ENCODE assay signal across 1 cellular context in the genomic region with DNA sequence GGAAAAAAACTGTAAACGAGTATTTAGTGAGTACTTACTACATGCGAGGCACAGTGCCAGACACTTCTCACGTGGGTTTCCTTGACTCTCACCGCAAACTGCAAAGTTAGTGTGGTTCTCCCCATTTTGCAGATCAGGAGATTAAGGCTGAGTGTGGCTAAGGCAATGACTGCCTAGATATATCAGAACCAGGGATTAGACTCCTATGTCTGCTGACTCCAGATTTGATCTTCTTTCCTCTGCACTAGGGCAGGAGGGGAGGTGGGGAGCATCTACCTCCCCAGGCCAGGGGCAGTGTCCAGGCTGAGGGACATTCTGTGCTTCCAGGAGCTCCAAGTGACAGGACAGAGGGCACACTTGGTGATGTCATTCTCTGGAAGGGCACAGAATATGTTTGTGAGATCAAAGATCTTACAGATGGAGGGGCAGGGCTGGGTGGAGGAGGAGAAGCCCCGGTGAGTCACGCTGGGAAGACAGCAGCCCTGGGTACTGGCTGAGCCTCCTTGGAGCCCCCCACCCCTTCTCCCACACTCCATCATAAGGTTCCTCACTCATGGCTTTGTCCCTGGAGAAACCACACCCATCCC.
A peak's percentile ranks its signal among the peaks of the same experiment; 100 is the strongest.
TF ChIP-seq lines count a peak whose summit lies in the region.

No MANE protein-coding gene starts in this region.

TF ChIP-seq in HepG2, 621 proteins besides CTCF, POLR2A, EP300 and RAD21 (continued from another document):
- TF ChIP-seq ELF4 (CRISPR knock-in tag; IDR thresholded peaks at IDR 0.05; ENCODE audit: borderline replicate concordance) (no peak), EEA1 (CRISPR knock-in tag; IDR thresholded peaks at IDR 0.05; ENCODE audit: borderline replicate concordance) (no peak), NR1H2 (CRISPR knock-in tag; IDR thresholded peaks at IDR 0.05; ENCODE audit: borderline replicate concordance, low read depth) (no peak), KDM1A (CRISPR knock-in tag; IDR thresholded peaks at IDR 0.05) (peak; percentile 96), HOXA9 (CRISPR knock-in tag; IDR thresholded peaks at IDR 0.05; ENCODE audit: borderline replicate concordance) (0 out of 2 replicates have a peak, but pooled peaks have one; percentile 32), NFKB2 (CRISPR knock-in tag; IDR thresholded peaks at IDR 0.05; ENCODE audit: borderline replicate concordance) (no peak; the same call in 1 of the 2 replicates), ZNF841 (CRISPR knock-in tag; IDR thresholded peaks at IDR 0.05; ENCODE audit: borderline replicate concordance) (no peak), XRCC5 (optimal IDR thresholded peaks at IDR 0.05; ENCODE audit: low read length) (peak; percentile 0), MZF1 (CRISPR knock-in tag; IDR thresholded peaks at IDR 0.05; ENCODE audit: borderline replicate concordance) (no peak), PAX8 (CRISPR knock-in tag; IDR thresholded peaks at IDR 0.05; ENCODE audit: borderline replicate concordance) (no peak), ZNF674 (CRISPR knock-in tag; IDR thresholded peaks at IDR 0.05; ENCODE audit: low read depth) (no peak), JUND (CRISPR knock-in tag; IDR thresholded peaks at IDR 0.05) (peak; percentile 77; the same call in 1 of the 2 replicates), ZNF883 (CRISPR knock-in tag; IDR thresholded peaks at IDR 0.05; ENCODE audit: not compliant biosample characterization) (no peak), ZNF703 (CRISPR knock-in tag; IDR thresholded peaks at IDR 0.05; ENCODE audit: borderline replicate concordance) (no peak), KAT8 (CRISPR knock-in tag; IDR thresholded peaks at IDR 0.05) (no peak), GATAD2A (CRISPR knock-in tag; IDR thresholded peaks at IDR 0.05) (0 out of 2 replicates have a peak, but pooled peaks have one; percentile 52), HMG20B (CRISPR knock-in tag; conservative IDR thresholded peaks at IDR 0.05) (no peak), ATF7 (IDR thresholded peaks at IDR 0.05) (peak; percentile 79), ATF7 (CRISPR knock-in tag; IDR thresholded peaks at IDR 0.05) (no peak), DNMT3B (CRISPR knock-in tag; conservative IDR thresholded peaks at IDR 0.05) (no peak), SRSF9 (IDR thresholded peaks at IDR 0.05; ENCODE audit: borderline replicate concordance, insufficient read depth, low read depth, low read length, poor library complexity, severe bottlenecking) (no peak), JARID2 (CRISPR knock-in tag; IDR thresholded peaks at IDR 0.05; ENCODE audit: insufficient replicate concordance) (no peak), MATR3 (CRISPR knock-in tag; IDR thresholded peaks at IDR 0.05) (no peak), FOXA1 (IDR thresholded peaks at IDR 0.05) (no peak), FOXA1 (CRISPR knock-in tag; IDR thresholded peaks at IDR 0.05) (no peak), TAF1 (CRISPR knock-in tag; IDR thresholded peaks at IDR 0.05) (no peak), RBM22 (optimal IDR thresholded peaks at IDR 0.05; ENCODE audit: low read length) (no peak)
- TF ChIP-seq, protein P1, sequence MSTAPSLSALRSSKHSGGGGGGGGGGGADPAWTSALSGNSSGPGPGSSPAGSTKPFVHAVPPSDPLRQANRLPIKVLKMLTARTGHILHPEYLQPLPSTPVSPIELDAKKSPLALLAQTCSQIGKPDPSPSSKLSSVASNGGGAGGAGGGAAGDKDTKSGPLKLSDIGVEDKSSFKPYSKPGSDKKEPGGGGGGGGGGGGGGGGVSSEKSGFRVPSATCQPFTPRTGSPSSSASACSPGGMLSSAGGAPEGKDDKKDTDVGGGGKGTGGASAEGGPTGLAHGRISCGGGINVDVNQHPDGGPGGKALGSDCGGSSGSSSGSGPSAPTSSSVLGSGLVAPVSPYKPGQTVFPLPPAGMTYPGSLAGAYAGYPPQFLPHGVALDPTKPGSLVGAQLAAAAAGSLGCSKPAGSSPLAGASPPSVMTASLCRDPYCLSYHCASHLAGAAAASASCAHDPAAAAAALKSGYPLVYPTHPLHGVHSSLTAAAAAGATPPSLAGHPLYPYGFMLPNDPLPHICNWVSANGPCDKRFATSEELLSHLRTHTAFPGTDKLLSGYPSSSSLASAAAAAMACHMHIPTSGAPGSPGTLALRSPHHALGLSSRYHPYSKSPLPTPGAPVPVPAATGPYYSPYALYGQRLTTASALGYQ (CRISPR knock-in tag; IDR thresholded peaks at IDR 0.05): no peak
- TF ChIP-seq, protein P2, sequence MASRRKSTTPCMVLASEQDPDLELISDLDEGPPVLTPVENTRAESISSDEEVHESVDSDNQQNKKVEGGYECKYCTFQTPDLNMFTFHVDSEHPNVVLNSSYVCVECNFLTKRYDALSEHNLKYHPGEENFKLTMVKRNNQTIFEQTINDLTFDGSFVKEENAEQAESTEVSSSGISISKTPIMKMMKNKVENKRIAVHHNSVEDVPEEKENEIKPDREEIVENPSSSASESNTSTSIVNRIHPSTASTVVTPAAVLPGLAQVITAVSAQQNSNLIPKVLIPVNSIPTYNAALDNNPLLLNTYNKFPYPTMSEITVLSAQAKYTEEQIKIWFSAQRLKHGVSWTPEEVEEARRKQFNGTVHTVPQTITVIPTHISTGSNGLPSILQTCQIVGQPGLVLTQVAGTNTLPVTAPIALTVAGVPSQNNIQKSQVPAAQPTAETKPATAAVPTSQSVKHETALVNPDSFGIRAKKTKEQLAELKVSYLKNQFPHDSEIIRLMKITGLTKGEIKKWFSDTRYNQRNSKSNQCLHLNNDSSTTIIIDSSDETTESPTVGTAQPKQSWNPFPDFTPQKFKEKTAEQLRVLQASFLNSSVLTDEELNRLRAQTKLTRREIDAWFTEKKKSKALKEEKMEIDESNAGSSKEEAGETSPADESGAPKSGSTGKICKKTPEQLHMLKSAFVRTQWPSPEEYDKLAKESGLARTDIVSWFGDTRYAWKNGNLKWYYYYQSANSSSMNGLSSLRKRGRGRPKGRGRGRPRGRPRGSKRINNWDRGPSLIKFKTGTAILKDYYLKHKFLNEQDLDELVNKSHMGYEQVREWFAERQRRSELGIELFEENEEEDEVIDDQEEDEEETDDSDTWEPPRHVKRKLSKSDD (CRISPR knock-in tag; IDR thresholded peaks at IDR 0.05; ENCODE audit: low read depth): no peak
- TF ChIP-seq, protein P3, sequence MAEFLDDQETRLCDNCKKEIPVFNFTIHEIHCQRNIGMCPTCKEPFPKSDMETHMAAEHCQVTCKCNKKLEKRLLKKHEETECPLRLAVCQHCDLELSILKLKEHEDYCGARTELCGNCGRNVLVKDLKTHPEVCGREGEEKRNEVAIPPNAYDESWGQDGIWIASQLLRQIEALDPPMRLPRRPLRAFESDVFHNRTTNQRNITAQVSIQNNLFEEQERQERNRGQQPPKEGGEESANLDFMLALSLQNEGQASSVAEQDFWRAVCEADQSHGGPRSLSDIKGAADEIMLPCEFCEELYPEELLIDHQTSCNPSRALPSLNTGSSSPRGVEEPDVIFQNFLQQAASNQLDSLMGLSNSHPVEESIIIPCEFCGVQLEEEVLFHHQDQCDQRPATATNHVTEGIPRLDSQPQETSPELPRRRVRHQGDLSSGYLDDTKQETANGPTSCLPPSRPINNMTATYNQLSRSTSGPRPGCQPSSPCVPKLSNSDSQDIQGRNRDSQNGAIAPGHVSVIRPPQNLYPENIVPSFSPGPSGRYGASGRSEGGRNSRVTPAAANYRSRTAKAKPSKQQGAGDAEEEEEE (CRISPR knock-in tag; IDR thresholded peaks at IDR 0.05; ENCODE audit: borderline replicate concordance): no peak
- TF ChIP-seq, protein P4, sequence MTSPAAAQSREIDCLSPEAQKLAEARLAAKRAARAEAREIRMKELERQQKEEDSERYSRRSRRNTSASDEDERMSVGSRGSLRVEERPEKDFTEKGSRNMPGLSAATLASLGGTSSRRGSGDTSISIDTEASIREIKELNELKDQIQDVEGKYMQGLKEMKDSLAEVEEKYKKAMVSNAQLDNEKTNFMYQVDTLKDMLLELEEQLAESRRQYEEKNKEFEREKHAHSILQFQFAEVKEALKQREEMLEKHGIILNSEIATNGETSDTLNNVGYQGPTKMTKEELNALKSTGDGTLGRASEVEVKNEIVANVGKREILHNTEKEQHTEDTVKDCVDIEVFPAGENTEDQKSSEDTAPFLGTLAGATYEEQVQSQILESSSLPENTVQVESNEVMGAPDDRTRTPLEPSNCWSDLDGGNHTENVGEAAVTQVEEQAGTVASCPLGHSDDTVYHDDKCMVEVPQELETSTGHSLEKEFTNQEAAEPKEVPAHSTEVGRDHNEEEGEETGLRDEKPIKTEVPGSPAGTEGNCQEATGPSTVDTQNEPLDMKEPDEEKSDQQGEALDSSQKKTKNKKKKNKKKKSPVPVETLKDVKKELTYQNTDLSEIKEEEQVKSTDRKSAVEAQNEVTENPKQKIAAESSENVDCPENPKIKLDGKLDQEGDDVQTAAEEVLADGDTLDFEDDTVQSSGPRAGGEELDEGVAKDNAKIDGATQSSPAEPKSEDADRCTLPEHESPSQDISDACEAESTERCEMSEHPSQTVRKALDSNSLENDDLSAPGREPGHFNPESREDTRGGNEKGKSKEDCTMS (CRISPR knock-in tag; conservative IDR thresholded peaks at IDR 0.05): no peak
- TF ChIP-seq, protein P5, sequence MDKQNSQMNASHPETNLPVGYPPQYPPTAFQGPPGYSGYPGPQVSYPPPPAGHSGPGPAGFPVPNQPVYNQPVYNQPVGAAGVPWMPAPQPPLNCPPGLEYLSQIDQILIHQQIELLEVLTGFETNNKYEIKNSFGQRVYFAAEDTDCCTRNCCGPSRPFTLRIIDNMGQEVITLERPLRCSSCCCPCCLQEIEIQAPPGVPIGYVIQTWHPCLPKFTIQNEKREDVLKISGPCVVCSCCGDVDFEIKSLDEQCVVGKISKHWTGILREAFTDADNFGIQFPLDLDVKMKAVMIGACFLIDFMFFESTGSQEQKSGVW (CRISPR knock-in tag; IDR thresholded peaks at IDR 0.05; ENCODE audit: borderline replicate concordance): no peak
- TF ChIP-seq, protein P6, sequence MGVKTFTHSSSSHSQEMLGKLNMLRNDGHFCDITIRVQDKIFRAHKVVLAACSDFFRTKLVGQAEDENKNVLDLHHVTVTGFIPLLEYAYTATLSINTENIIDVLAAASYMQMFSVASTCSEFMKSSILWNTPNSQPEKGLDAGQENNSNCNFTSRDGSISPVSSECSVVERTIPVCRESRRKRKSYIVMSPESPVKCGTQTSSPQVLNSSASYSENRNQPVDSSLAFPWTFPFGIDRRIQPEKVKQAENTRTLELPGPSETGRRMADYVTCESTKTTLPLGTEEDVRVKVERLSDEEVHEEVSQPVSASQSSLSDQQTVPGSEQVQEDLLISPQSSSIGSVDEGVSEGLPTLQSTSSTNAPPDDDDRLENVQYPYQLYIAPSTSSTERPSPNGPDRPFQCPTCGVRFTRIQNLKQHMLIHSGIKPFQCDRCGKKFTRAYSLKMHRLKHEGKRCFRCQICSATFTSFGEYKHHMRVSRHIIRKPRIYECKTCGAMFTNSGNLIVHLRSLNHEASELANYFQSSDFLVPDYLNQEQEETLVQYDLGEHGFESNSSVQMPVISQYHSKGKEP (CRISPR knock-in tag; IDR thresholded peaks at IDR 0.05): no peak
- TF ChIP-seq, protein P7, sequence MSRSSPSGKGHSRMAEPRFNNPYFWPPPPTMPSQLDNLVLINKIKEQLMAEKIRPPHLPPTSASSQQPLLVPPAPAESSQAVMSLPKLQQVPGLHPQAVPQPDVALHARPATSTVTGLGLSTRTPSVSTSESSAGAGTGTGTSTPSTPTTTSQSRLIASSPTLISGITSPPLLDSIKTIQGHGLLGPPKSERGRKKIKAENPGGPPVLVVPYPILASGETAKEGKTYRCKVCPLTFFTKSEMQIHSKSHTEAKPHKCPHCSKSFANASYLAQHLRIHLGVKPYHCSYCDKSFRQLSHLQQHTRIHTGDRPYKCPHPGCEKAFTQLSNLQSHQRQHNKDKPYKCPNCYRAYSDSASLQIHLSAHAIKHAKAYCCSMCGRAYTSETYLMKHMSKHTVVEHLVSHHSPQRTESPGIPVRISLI (CRISPR knock-in tag; IDR thresholded peaks at IDR 0.05; ENCODE audit: borderline replicate concordance): no peak
- TF ChIP-seq, protein P8, sequence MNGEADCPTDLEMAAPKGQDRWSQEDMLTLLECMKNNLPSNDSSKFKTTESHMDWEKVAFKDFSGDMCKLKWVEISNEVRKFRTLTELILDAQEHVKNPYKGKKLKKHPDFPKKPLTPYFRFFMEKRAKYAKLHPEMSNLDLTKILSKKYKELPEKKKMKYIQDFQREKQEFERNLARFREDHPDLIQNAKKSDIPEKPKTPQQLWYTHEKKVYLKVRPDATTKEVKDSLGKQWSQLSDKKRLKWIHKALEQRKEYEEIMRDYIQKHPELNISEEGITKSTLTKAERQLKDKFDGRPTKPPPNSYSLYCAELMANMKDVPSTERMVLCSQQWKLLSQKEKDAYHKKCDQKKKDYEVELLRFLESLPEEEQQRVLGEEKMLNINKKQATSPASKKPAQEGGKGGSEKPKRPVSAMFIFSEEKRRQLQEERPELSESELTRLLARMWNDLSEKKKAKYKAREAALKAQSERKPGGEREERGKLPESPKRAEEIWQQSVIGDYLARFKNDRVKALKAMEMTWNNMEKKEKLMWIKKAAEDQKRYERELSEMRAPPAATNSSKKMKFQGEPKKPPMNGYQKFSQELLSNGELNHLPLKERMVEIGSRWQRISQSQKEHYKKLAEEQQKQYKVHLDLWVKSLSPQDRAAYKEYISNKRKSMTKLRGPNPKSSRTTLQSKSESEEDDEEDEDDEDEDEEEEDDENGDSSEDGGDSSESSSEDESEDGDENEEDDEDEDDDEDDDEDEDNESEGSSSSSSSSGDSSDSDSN (CRISPR knock-in tag; IDR thresholded peaks at IDR 0.05): no peak
